8 cellular contexts compared by ENCODE assay signal in the genomic region with DNA sequence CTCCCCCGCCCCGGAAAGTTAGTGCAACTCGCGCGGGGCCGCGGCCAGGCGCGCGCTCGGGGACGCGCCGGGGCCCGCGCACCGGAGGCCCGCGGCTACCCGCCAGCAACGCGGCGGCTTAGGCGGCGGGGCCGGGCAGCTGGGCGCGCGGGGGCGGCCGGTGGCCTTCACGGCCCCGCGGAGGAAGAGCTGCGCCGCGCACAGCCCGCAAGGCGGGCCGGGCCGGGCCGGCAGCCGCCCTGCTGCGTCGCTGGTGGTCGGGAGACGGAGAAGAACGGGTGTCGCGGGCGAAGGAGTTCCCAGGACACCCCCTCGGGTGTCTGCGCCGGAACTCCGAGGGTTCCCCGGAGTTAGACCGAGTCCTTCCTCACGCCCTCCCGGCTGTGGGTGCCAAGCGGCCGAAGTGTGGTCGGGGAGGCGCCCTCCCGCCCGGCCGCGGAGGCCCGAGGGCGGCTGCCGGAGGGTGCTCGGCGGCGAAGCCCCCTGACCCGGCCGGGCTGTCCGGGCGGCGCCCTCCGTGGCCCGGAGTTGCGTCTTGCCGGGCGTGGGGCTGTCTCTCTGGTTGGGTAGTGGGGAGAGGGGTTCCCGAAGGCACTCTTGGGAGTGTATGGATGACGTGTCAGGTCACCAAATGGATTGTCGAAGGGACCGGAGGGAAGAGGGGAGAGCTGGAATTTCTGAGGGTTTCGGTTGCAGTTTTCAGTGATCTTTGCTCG. TPM values are rescaled to one million over a fixed set of nuclear protein-coding genes. Genes with fewer than 3 reads are reported as not detected.
DNase-seq lines count a peak whose midpoint lies in the region; ATAC-seq lines count a peak whose summit lies in the region.

No MANE protein-coding gene starts in this region.

- DNase-seq in stimulated activated naive CD4-positive, alpha-beta T cell (lab: John Stamatoyannopoulos, UW) = peak in 5 of 6 experiments; percentile 26 to 70 (median 44)
- DNase-seq in stimulated activated naive CD4-positive, alpha-beta T cell treated with Interleukin-2 at 50 U/mL for 16 hours (lab: John Stamatoyannopoulos, UW) = no peak
- DNase-seq in NCI-H146 treated with DMSO at 0.1 percent for 48 hours (lab: John Stamatoyannopoulos, UW; ENCODE audit: unreplicated experiment) = peak; percentile 40
- peak; percentile 49 for DNase-seq in UCSD-AML1 (lab: John Stamatoyannopoulos, UW; ENCODE audit: unreplicated experiment)
- DNase-seq in dedifferentiated amniotic fluid mesenchymal stem cell (ENCODE audit: extremely low spot score) = peak; percentile 74
- DNase-seq in left colon = peak; percentile 49 to 59
- peak; percentile 2 to 54 for DNase-seq in stimulated activated CD4-positive, alpha-beta T cell treated with anti-CD3 and anti-CD28 coated beads, Interleukin-4, amount 100 ng/mL, for 4 hours

- peak; percentile 47 for ATAC-seq in HG02642 (IDR thresholded peaks at IDR 0.05; ENCODE audit: poor library complexity, unreplicated experiment)
- ATAC-seq in left colon = peak; percentile 82

- intact Hi-C loops in left colon (cut with DNase I, micrococcal nuclease) = no loop called here

RNA-seq across cellular contexts. Expression of a gene that starts 0.6 kb away (rescaled TPM):
- 10 to 100 TPM; 12.6 to 13.7 TPM for total RNA-seq in left colon
